In the genomic region with DNA sequence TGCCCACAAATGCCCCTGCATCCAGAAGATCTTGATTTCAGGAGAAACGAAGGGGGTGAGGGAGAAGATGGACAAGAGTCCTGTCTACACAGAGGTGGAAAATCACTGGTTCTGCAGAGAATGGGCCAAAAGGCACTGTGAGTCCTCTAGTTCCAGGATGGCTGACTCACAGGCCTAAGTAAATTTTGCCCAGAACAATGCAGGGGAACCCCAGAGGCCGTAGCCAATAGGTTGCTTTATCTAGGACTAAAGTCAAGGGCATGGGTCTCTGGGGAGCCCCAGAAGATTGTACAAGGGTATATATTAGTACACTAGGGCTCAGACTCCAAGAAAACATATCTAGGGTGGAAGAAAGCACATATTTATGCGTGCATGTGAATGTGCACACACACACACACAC, we compare ENCODE assay signal across 19 cellular contexts.
DNase-seq lines count a peak whose midpoint lies in the region; TF ChIP-seq lines count a peak whose summit lies in the region.
"Had no signal": no experiment of that assay in that cellular context is flagged by ENCODE, and none has a peak within 500 bp of the region (broad histone marks: within the 10 kb centered on the region; RNA-seq: fewer than 3 reads in every experiment).

No MANE protein-coding gene starts in this region.

- in situ Hi-C loops in GM23248 (cut with MboI) (no loop called here), GM13977 (cut with MboI; ENCODE audit: low pct_unique_long_range_greater_than_20kb, low sequenced_read_pairs, unreplicated experiment) (no loop called here)

- H3K4me3 ChIP-seq in GM23248 (no peak overlapping the region), cardiac fibroblast (replicated peaks in 1 of 2; ENCODE audit: low read depth in 2 of 2, low read length in 2 of 2) (no peak overlapping the region), fibroblast of the aortic adventitia (ENCODE audit: low read depth, low read length) (no peak overlapping the region), subcutaneous abdominal adipose tissue (ENCODE audit: low read depth in 1 of 5, low read length in 5 of 5) (no peak overlapping the region)
- H3K4me3 ChIP-seq: A549 had no signal

- TF ChIP-seq CTCF in cardiac fibroblast (IDR thresholded peaks at IDR 0.05; ENCODE audit: low read depth, low read length) (no peak), fibroblast of the aortic adventitia (IDR thresholded peaks at IDR 0.05; ENCODE audit: insufficient read depth, low read length) (no peak), GM13977 (IDR thresholded peaks at IDR 0.05; ENCODE audit: extremely low read depth, insufficient read depth, missing control alignments) (no peak)

- WGBS in GM23248 (ENCODE audit: low coverage in 1 of 2, low lambda C conversion rate in 2 of 2, missing lambda C conversion rate in 2 of 2), 2 experiments, result 87 to 96% methylated on average over 3 of the region's 3 CpGs

- no peaks in the 10 kb centered on the region for H4K20me1 ChIP-seq in GM23248 (ENCODE audit: insufficient read depth)

- no peak overlapping the region for H3K4me2 ChIP-seq in GM23248 (ENCODE audit: unreplicated experiment)
- H3K4me2 ChIP-seq: A549 had no signal

- no peaks in the 10 kb centered on the region for H3K9me2 ChIP-seq in GM23248 (ENCODE audit: insufficient read depth)

- no peaks in the 10 kb centered on the region for H3K4me1 ChIP-seq in GM23248 (ENCODE audit: insufficient read depth)
- peaks cover 0 to 11% (median 8%) of the 10 kb centered on the region in 5 donors for H3K4me1 ChIP-seq in subcutaneous abdominal adipose tissue (ENCODE audit: control insufficient read depth in 5 of 5, insufficient read depth in 5 of 5, low read length in 5 of 5)
- H3K4me1 ChIP-seq: A549 had no signal

- H3K9ac ChIP-seq in GM23248 (no peak overlapping the region), subcutaneous abdominal adipose tissue (ENCODE audit: low read length in 5 of 5) (no peak overlapping the region)

- H3F3A ChIP-seq in GM23248 (ENCODE audit: insufficient read depth), result 0 out of 2 replicates have a peak, but pooled peaks cover 3% of the 10 kb centered on the region

- no peaks in the 10 kb centered on the region for H3K27me3 ChIP-seq in GM23248 (replicated peaks; ENCODE audit: insufficient read depth)
- no peaks in the 10 kb centered on the region for H3K27me3 ChIP-seq in subcutaneous abdominal adipose tissue (ENCODE audit: control insufficient read depth in 5 of 5, insufficient read depth in 4 of 5, low read length in 5 of 5)

- no peak overlapping the region for H2AFZ ChIP-seq in GM23248

- H3K9me3 ChIP-seq in GM23248 (ENCODE audit: low read depth) (no peaks in the 10 kb centered on the region), subcutaneous abdominal adipose tissue (ENCODE audit: control insufficient read depth in 5 of 5, low read length in 5 of 5) (peaks cover 0 to 6% (median 5%) of the 10 kb centered on the region in 5 donors)

- H3K36me3 ChIP-seq in GM23248 (ENCODE audit: low read depth), result no peaks in the 10 kb centered on the region
- H3K36me3 ChIP-seq in subcutaneous abdominal adipose tissue (ENCODE audit: control insufficient read depth in 5 of 5, insufficient read depth in 5 of 5, low read length in 5 of 5), result no peaks in the 10 kb centered on the region

- DNase-seq in GM23248 (peak; percentile 17), cardiac fibroblast (ENCODE audit: low read depth in 2 of 2) (peak; percentile 50 to 55), fibroblast of the aortic adventitia (ENCODE audit: low read depth) (peak; percentile 78), GF-D8 (lab: John Stamatoyannopoulos, UW) (no peak), NCI-H226 (no peak), GM13977 (ENCODE audit: low spot score) (no peak)
- DNase-seq: C1 segment of cervical spinal cord; CD8-positive, alpha-beta memory T cell; DMS53; H7; HFFc6; KBM-7; NCI-H1105; NCI-H510A; NCI-H748 treated with DMSO at 0.1 percent for 48 hours; NK-92 treated with Interleukin-12 subunit alpha and Interleukin-12 subunit beta, amount 100 ng/mL, for 24 hours; SHP77 treated with DMSO at 0.1 percent for 48 hours had no signal

- H3K27ac ChIP-seq in GM23248 (no peak overlapping the region), subcutaneous abdominal adipose tissue (ENCODE audit: low read depth, low read length) (peak overlapping the region; percentile 11)
- H3K27ac ChIP-seq: A549 had no signal

- H3K79me2 ChIP-seq in GM23248 (ENCODE audit: insufficient read depth), result peaks cover 35% of the 10 kb centered on the region

Comparison
In these comparisons a context has a peak if more than half of its experiments do, and no peak if none do; other contexts are left out.
1. DNase-seq: peak in GM23248 (single experiment), cardiac fibroblast (2 of 2) and fibroblast of the aortic adventitia (single experiment); none in GF-D8 (single experiment), NCI-H226 (single experiment) and GM13977 (single experiment).